In genomic region chr19:13010992-13011652, GRCh38 we compare ENCODE assay signal across 16 cellular contexts. TPM values are rescaled to one million over a fixed set of nuclear protein-coding genes. Genes with fewer than 3 reads are reported as not detected.
DNase-seq lines count a peak whose midpoint lies in the region; ATAC-seq, FAIRE-seq and TF ChIP-seq lines count a peak whose summit lies in the region.
"Had no signal": no experiment of that assay in that cellular context is flagged by ENCODE, and none has a peak within 500 bp of the region (broad histone marks: within the 10 kb centered on the region; RNA-seq: fewer than 3 reads in every experiment).

No MANE protein-coding gene starts in this region.

- H3F3A ChIP-seq in neural cell (ENCODE audit: insufficient read depth, low read length, poor library complexity, severe bottlenecking), result no peaks in the 10 kb centered on the region

- CTCF ChIA-PET in activated CD8-positive, alpha-beta T cell treated with anti-CD3 and anti-CD28 coated beads for 36 hours (lab: Charles Lee), result interaction anchor here (1.7 kb wide), 1 partner anchor 50 kb away, joined by 9 read pairs; no protein-coding TSS in a partner anchor
- CTCF ChIA-PET in activated CD8-positive, alpha-beta T cell treated with anti-CD3 and anti-CD28 coated beads, Interleukin-2, amount 10 ng/mL, durations not matched to agents 7 days and 5 days (lab: Charles Lee), result interaction anchor here (1.0 to 1.5 kb wide), 3 partner anchors 18 to 83 kb away, joined by 3 to 4 read pairs (median 3); no protein-coding TSS in a partner anchor

- H3K36me3 ChIP-seq in neural cell (ENCODE audit: insufficient read depth, low read length), result no peaks in the 10 kb centered on the region
- H3K36me3 ChIP-seq in transverse colon, result no peaks in the 10 kb centered on the region

- ATAC-seq in activated CD8-positive, alpha-beta T cell treated with anti-CD3 and anti-CD28 coated beads for 36 hours, result no peak
- no peak for ATAC-seq in activated CD8-positive, alpha-beta T cell treated with anti-CD3 and anti-CD28 coated beads, Interleukin-2, amount 10 ng/mL, durations not matched to agents 7 days and 5 days
- no peak for ATAC-seq in central memory CD8-positive, alpha-beta T cell (replicated peaks; ENCODE audit: extremely low read depth, poor library complexity, severe bottlenecking)
- ATAC-seq in SK-N-SH treated with all-trans-retinoic acid at 6 μM for 48 hours, result no peak
- ATAC-seq: CD8-positive, alpha-beta T cell had no signal

- TF ChIP-seq CTCF in activated CD8-positive, alpha-beta T cell treated with anti-CD3 and anti-CD28 coated beads for 36 hours (IDR thresholded peaks at IDR 0.05), result no peak
- TF ChIP-seq CTCF in neural cell (IDR thresholded peaks at IDR 0.05; ENCODE audit: poor library complexity, severe bottlenecking) (no peak), transverse colon (IDR thresholded peaks at IDR 0.05) (no peak)

- H3K9me3 ChIP-seq in neural cell (ENCODE audit: low read length) (no peaks in the 10 kb centered on the region), transverse colon (no peaks in the 10 kb centered on the region)
- H3K9me3 ChIP-seq: SK-N-SH had no signal

- no peak overlapping the region for H2AFZ ChIP-seq in neural cell (ENCODE audit: low read depth, low read length)

- H3K4me1 ChIP-seq in transverse colon, result peaks cover 55 to 95% (median 86%) of the 10 kb centered on the region in 4 donors

- H3K9ac ChIP-seq in neural cell (ENCODE audit: low read length), result no peak overlapping the region
- H3K9ac ChIP-seq: SK-N-SH had no signal

- peak; percentile 29 for DNase-seq in activated CD8-positive, alpha-beta T cell treated with anti-CD3 and anti-CD28 coated beads for 36 hours
- no peak for DNase-seq in activated CD8-positive, alpha-beta T cell treated with anti-CD3 and anti-CD28 coated beads, Interleukin-2, amount 10 ng/mL, durations not matched to agents 7 days and 5 days
- no peak for DNase-seq in central memory CD8-positive, alpha-beta T cell (ENCODE audit: low spot score in 2 of 2)
- DNase-seq in transverse colon (no peak), GM12891 (ENCODE audit: insufficient read length, low spot score) (no peak), NCI-H2029 (lab: John Stamatoyannopoulos, UW) (no peak)
- DNase-seq: CD8-positive, alpha-beta T cell; hippocampal formation; NCI-H446 treated with DMSO at 0.1 percent for 48 hours; SK-N-SH had no signal

- no peak overlapping the region for H3K4me3 ChIP-seq in neural cell (ENCODE audit: low read length)
- no peak overlapping the region for H3K4me3 ChIP-seq in transverse colon

- FAIRE-seq in GM12891 (lab: Jason Lieb, UNC), result no peak
- FAIRE-seq: A204.1 had no signal

- intact Hi-C loops in activated CD8-positive, alpha-beta T cell treated with anti-CD3 and anti-CD28 coated beads for 36 hours (cut with micrococcal nuclease), result no loop called here
- intact Hi-C loops in transverse colon (cut with DNase I; ENCODE audit: low total_unique reads), result loop anchor here (10.0 kb wide), 1 partner anchor 54 kb away; no protein-coding TSS in a partner anchor

- TF ChIP-seq POLR2A in transverse colon (IDR thresholded peaks at IDR 0.05) (no peak), GM12891 (IDR thresholded peaks at IDR 0.05; ENCODE audit: low read depth, low read length) (no peak)

- peaks cover 19% of the 10 kb centered on the region for H3K4me1 Mint-ChIP-seq in activated CD8-positive, alpha-beta T cell treated with anti-CD3 and anti-CD28 coated beads for 36 hours (ENCODE audit: low read depth)
- H3K4me1 Mint-ChIP-seq in activated CD8-positive, alpha-beta T cell treated with anti-CD3 and anti-CD28 coated beads, Interleukin-2, amount 10 ng/mL, durations not matched to agents 7 days and 5 days (ENCODE audit: low read depth), result peaks cover 21% of the 10 kb centered on the region
- peaks cover 24% of the 10 kb centered on the region for H3K4me1 Mint-ChIP-seq in central memory CD8-positive, alpha-beta T cell

- no peaks in the 10 kb centered on the region for H3K9me2 ChIP-seq in neural cell (ENCODE audit: insufficient read depth, low read length)
- H3K9me2 ChIP-seq: SK-N-SH had no signal

- no peaks in the 10 kb centered on the region for H3K79me2 ChIP-seq in neural cell (replicated peaks; ENCODE audit: insufficient read depth, low read length)

- H3K27ac Mint-ChIP-seq in activated CD8-positive, alpha-beta T cell treated with anti-CD3 and anti-CD28 coated beads for 36 hours, result no peak overlapping the region
- no peak overlapping the region for H3K27ac Mint-ChIP-seq in activated CD8-positive, alpha-beta T cell treated with anti-CD3 and anti-CD28 coated beads, Interleukin-2, amount 10 ng/mL, durations not matched to agents 7 days and 5 days
- peak overlapping the region; percentile 64 for H3K27ac Mint-ChIP-seq in central memory CD8-positive, alpha-beta T cell (ENCODE audit: low read depth)
- H3K27ac Mint-ChIP-seq: activated CD4-positive, alpha-beta memory T cell treated with anti-CD3 and anti-CD28 coated beads for 36 hours; activated T-helper 2 cell treated with anti-CD3 and anti-CD28 coated beads, Interferon-gamma antibody, Interleukin-2, Interleukin-4, amounts not matched to agents 10 μg/mL and 5 μg/mL and 100 μg/mL, durations not matched to agents 14 hours and 24 hours and 36 hours; CD8-positive, alpha-beta T cell; dendritic cell treated with granulocyte-macrophage colony-stimulating factor and Interleukin-4, amounts not matched to agents 40 ng/mL and 50 ng/mL, for 4 days had no signal

- H4K20me1 ChIP-seq in neural cell (ENCODE audit: insufficient read depth), result no peaks in the 10 kb centered on the region

- no peak overlapping the region for H3K27ac ChIP-seq in neural cell (ENCODE audit: low read length)
- H3K27ac ChIP-seq in transverse colon, result peak overlapping the region; percentile 87 to 91 (median 90)

- peaks cover 50% of the 10 kb centered on the region for H3K27me3 Mint-ChIP-seq in activated CD8-positive, alpha-beta T cell treated with anti-CD3 and anti-CD28 coated beads for 36 hours
- H3K27me3 Mint-ChIP-seq in activated CD8-positive, alpha-beta T cell treated with anti-CD3 and anti-CD28 coated beads, Interleukin-2, amount 10 ng/mL, durations not matched to agents 7 days and 5 days (ENCODE audit: low read depth), result peaks cover 62% of the 10 kb centered on the region
- H3K27me3 Mint-ChIP-seq in central memory CD8-positive, alpha-beta T cell, result peaks cover 72% of the 10 kb centered on the region

- TF ChIP-seq EP300 in neural cell (conservative IDR thresholded peaks at IDR 0.05; ENCODE audit: poor library complexity, severe bottlenecking) (no peak), transverse colon (IDR thresholded peaks at IDR 0.05; ENCODE audit: low read depth) (no peak)

- TF ChIP-seq RAD21 in neural cell (conservative IDR thresholded peaks at IDR 0.05), result no peak

- POLR2A ChIA-PET in activated CD8-positive, alpha-beta T cell treated with anti-CD3 and anti-CD28 coated beads for 36 hours (lab: Charles Lee), result no interaction called here
- POLR2A ChIA-PET in activated CD8-positive, alpha-beta T cell treated with anti-CD3 and anti-CD28 coated beads, Interleukin-2, amount 10 ng/mL, durations not matched to agents 7 days and 5 days (lab: Charles Lee), result interaction anchor here (0.9 kb wide), 1 partner anchor 21 kb away, joined by 3 read pairs; no protein-coding TSS in a partner anchor

- no peak overlapping the region for H3K4me3 Mint-ChIP-seq in activated CD8-positive, alpha-beta T cell treated with anti-CD3 and anti-CD28 coated beads for 36 hours
- H3K4me3 Mint-ChIP-seq in activated CD8-positive, alpha-beta T cell treated with anti-CD3 and anti-CD28 coated beads, Interleukin-2, amount 10 ng/mL, durations not matched to agents 7 days and 5 days, result no peak overlapping the region
- peak overlapping the region; percentile 54 for H3K4me3 Mint-ChIP-seq in central memory CD8-positive, alpha-beta T cell
- H3K4me3 Mint-ChIP-seq: activated CD4-positive, alpha-beta memory T cell treated with anti-CD3 and anti-CD28 coated beads for 36 hours; CD8-positive, alpha-beta T cell; dendritic cell treated with granulocyte-macrophage colony-stimulating factor and Interleukin-4, amounts not matched to agents 40 ng/mL and 50 ng/mL, for 4 days had no signal

- no peak overlapping the region for H3K4me2 ChIP-seq in neural cell (ENCODE audit: low read length)
- H3K4me2 ChIP-seq: SK-N-SH had no signal

- peaks cover 1% of the 10 kb centered on the region for H3K36me3 Mint-ChIP-seq in activated CD8-positive, alpha-beta T cell treated with anti-CD3 and anti-CD28 coated beads for 36 hours (ENCODE audit: low read depth)
- H3K36me3 Mint-ChIP-seq in activated CD8-positive, alpha-beta T cell treated with anti-CD3 and anti-CD28 coated beads, Interleukin-2, amount 10 ng/mL, durations not matched to agents 7 days and 5 days (ENCODE audit: low read depth), result peaks cover 2% of the 10 kb centered on the region
- peaks cover 11% of the 10 kb centered on the region for H3K36me3 Mint-ChIP-seq in central memory CD8-positive, alpha-beta T cell (ENCODE audit: insufficient read depth)
- H3K36me3 Mint-ChIP-seq: CD8-positive, alpha-beta T cell had no signal

- H3K27me3 ChIP-seq in neural cell (ENCODE audit: insufficient read depth, low read depth, low read length) (peaks cover 98% of the 10 kb centered on the region), transverse colon (peaks cover 18% of the 10 kb centered on the region)

- in situ Hi-C loops in transverse colon (cut with MboI; ENCODE audit: low pct_ligation_motif_present in 1 of 4, low pct_unique_long_range_greater_than_20kb in 1 of 4, low sequenced_read_pairs in 3 of 4), result no loop called here

- no peaks in the 10 kb centered on the region for H3K9me3 Mint-ChIP-seq in activated CD8-positive, alpha-beta T cell treated with anti-CD3 and anti-CD28 coated beads for 36 hours
- no peaks in the 10 kb centered on the region for H3K9me3 Mint-ChIP-seq in activated CD8-positive, alpha-beta T cell treated with anti-CD3 and anti-CD28 coated beads, Interleukin-2, amount 10 ng/mL, durations not matched to agents 7 days and 5 days (ENCODE audit: insufficient read depth)
- no peaks in the 10 kb centered on the region for H3K9me3 Mint-ChIP-seq in central memory CD8-positive, alpha-beta T cell
- H3K9me3 Mint-ChIP-seq: activated CD4-positive, alpha-beta memory T cell treated with anti-CD3 and anti-CD28 coated beads for 36 hours; activated T-helper 2 cell treated with anti-CD3 and anti-CD28 coated beads, Interferon-gamma antibody, Interleukin-2, Interleukin-4, amounts not matched to agents 10 μg/mL and 5 μg/mL and 100 μg/mL, durations not matched to agents 14 hours and 24 hours and 36 hours; CD8-positive, alpha-beta T cell; dendritic cell treated with granulocyte-macrophage colony-stimulating factor and Interleukin-4, amounts not matched to agents 40 ng/mL and 50 ng/mL, for 4 days had no signal

- 56 to 73% methylated on average over 9 to 39 of the region's 39 CpGs for WGBS in transverse colon (ENCODE audit: low coverage in 1 of 2), 2 donors

RNA-seq across cellular contexts. Expression of gene NFIX, which starts 15.8 kb away (rescaled TPM):
- total RNA-seq in activated CD8-positive, alpha-beta T cell treated with anti-CD3 and anti-CD28 coated beads for 36 hours, result 1 to 10 TPM; 4.7 to 5.0 TPM
- total RNA-seq in activated CD8-positive, alpha-beta T cell treated with anti-CD3 and anti-CD28 coated beads, Interleukin-2, amount 10 ng/mL, durations not matched to agents 7 days and 5 days, result 1 to 10 TPM in 1 of 2 experiments, under 1 TPM in 1; 0.40 to 1.4 TPM
- polyA plus RNA-seq in neural cell, result not detected in 2 replicates
- polyA minus RNA-seq in neural cell, result not detected in 2 replicates
- total RNA-seq in transverse colon, result 10 to 100 TPM; 25.4 to 53.1 (median 29.3) TPM
- 0.30 TPM for polyA plus RNA-seq in GM12891 (2012; ENCODE audit: low read depth, missing spikeins)

RNA-seq across cellular contexts. Expression of gene DAND5, which starts 41.7 kb away (rescaled TPM):
- total RNA-seq in activated CD8-positive, alpha-beta T cell treated with anti-CD3 and anti-CD28 coated beads for 36 hours, result not detected
- under 1 TPM; 0.21 to 0.34 TPM for total RNA-seq in activated CD8-positive, alpha-beta T cell treated with anti-CD3 and anti-CD28 coated beads, Interleukin-2, amount 10 ng/mL, durations not matched to agents 7 days and 5 days
- not detected in 2 replicates for polyA plus RNA-seq in neural cell
- not detected in 2 replicates for polyA minus RNA-seq in neural cell
- under 1 TPM in 2 of 4 donors, not detected in 2; 0.27 to 0.32 TPM for total RNA-seq in transverse colon
- polyA plus RNA-seq in GM12891 (2012; ENCODE audit: low read depth, missing spikeins), result not detected
- total RNA-seq: CD8-positive, alpha-beta T cell had no signal

RNA-seq across cellular contexts. Expression of gene GADD45GIP1, which starts 54.1 kb away (rescaled TPM):
- total RNA-seq in activated CD8-positive, alpha-beta T cell treated with anti-CD3 and anti-CD28 coated beads for 36 hours, result 10 to 100 TPM; 32.6 to 36.0 TPM
- total RNA-seq in activated CD8-positive, alpha-beta T cell treated with anti-CD3 and anti-CD28 coated beads, Interleukin-2, amount 10 ng/mL, durations not matched to agents 7 days and 5 days, result 10 to 100 TPM; 23.4 to 25.4 TPM
- 18.6 and 21.3 TPM in 2 replicates for polyA plus RNA-seq in neural cell
- 11.2 and 12.0 TPM in 2 replicates for polyA minus RNA-seq in neural cell
- total RNA-seq in transverse colon, result 10 to 100 TPM; 28.6 to 55.0 (median 33.6) TPM
- polyA plus RNA-seq in GM12891 (2012; ENCODE audit: low read depth, missing spikeins), result 38.0 TPM

Comparison
In these comparisons a context has a peak if more than half of its experiments do, and no peak if none do; other contexts are left out.
1. RNA of gene NFIX, which starts 15.8 kb away (total RNA-seq): 25.4 to 53.1 TPM in transverse colon; 4.7 to 5.0 TPM in activated CD8-positive, alpha-beta T cell treated with anti-CD3 and anti-CD28 coated beads for 36 hours and 0.40 to 1.4 TPM in activated CD8-positive, alpha-beta T cell treated with anti-CD3 and anti-CD28 coated beads, Interleukin-2, amount 10 ng/mL, durations not matched to agents 7 days and 5 days; every median in the first group is over 4 times any median in the second.